8 cellular contexts compared by ENCODE assay signal in the genomic region with DNA sequence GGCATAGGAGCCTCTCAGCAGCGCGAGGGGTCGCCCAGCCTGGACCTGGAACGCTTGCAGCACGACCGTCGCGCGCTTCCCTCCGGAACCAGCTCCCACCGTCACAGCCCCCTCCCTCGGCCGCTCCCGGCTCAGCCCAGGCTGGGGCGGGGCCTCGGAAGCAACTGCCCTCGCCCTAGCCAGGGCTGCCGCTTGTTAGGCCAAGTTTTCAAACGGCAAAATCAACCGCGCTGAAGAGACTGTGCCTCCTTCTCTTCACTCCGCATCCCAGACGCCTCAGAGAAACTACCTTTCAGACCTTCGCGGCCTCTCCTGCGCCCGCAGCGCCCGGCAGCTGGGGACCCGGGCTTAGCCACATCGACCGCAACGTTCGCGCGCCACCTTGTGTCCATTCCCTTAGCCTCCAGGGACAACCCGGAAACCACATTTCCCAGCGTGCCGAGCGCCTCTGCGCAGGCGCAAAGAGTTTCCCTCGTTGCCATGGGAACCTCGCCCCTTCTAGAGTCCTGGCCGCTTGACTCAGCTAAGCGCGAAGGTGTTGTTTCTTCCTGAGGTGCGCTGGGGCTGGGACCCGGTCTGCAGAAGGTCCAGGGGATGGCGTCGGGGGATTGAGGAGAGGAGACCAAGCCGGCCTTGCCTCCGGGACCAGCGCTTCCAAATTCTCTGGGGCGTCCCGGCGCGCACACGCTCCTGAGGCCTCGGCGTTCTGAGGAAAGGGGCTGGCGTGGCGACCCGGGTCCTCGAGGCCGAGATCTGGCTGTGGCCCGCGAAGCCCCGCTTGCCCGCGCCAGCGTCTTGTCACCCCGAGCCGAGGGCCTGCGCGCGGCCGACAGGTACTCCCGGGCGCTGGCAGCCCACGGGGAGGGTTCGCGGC. TPM values are rescaled to one million over a fixed set of nuclear protein-coding genes. Genes with fewer than 3 reads are reported as not detected.
DNase-seq lines count a peak whose midpoint lies in the region; ATAC-seq and TF ChIP-seq lines count a peak whose summit lies in the region.

No MANE protein-coding gene starts in this region.

- H3K4me1 Mint-ChIP-seq in activated CD4-positive, alpha-beta T cell treated with anti-CD3 and anti-CD28 coated beads, Interleukin-2, amount 10 ng/mL, durations not matched to agents 24 days and 14 days = peaks cover 27% of the 10 kb centered on the region

- H3K36me3 Mint-ChIP-seq in activated CD4-positive, alpha-beta T cell treated with anti-CD3 and anti-CD28 coated beads, Interleukin-2, amount 10 ng/mL, durations not matched to agents 24 days and 14 days (ENCODE audit: low read depth) = peaks cover 4% of the 10 kb centered on the region

- H3K4me3 Mint-ChIP-seq in activated CD4-positive, alpha-beta T cell treated with anti-CD3 and anti-CD28 coated beads, Interleukin-2, amount 10 ng/mL, durations not matched to agents 24 days and 14 days = peak overlapping the region; percentile 98

- ATAC-seq in GM19324 (IDR thresholded peaks at IDR 0.05; ENCODE audit: low FRiP score, unreplicated experiment) (peak; percentile 91), HG03460 (IDR thresholded peaks at IDR 0.05; ENCODE audit: unreplicated experiment) (peak; percentile 74), left lobe of liver (peak; percentile 90)

- TF ChIP-seq CTCF in C4-2B (conservative IDR thresholded peaks at IDR 0.05) (peak; percentile 98), coronary artery (IDR thresholded peaks at IDR 0.05) (peak; percentile 86)

- peaks cover 6% of the 10 kb centered on the region for H3K27me3 Mint-ChIP-seq in activated CD4-positive, alpha-beta T cell treated with anti-CD3 and anti-CD28 coated beads, Interleukin-2, amount 10 ng/mL, durations not matched to agents 24 days and 14 days

- H3K27ac ChIP-seq in C4-2B (peak overlapping the region; percentile 91), coronary artery (peak overlapping the region; percentile 86 to 96)

- DNase-seq in NCI-H524 treated with DMSO at 0.1 percent for 48 hours (lab: John Stamatoyannopoulos, UW) (peak; percentile 53), coronary artery (ENCODE audit: low spot score) (peak; percentile 97), left lobe of liver (ENCODE audit: low spot score) (peak; percentile 97)
- DNase-seq in activated CD4-positive, alpha-beta T cell treated with anti-CD3 and anti-CD28 coated beads, Interleukin-2, amount 10 ng/mL, durations not matched to agents 24 days and 14 days = peak; percentile 100
- DNase-seq in stimulated activated CD4-positive, alpha-beta T cell treated with anti-CD3 and anti-CD28 coated beads, Interleukin-2, amount 100 ng/mL, for 24 hours = peak; percentile 99

- no peaks in the 10 kb centered on the region for H3K9me3 Mint-ChIP-seq in activated CD4-positive, alpha-beta T cell treated with anti-CD3 and anti-CD28 coated beads, Interleukin-2, amount 10 ng/mL, durations not matched to agents 24 days and 14 days

- H3K27ac Mint-ChIP-seq in activated CD4-positive, alpha-beta T cell treated with anti-CD3 and anti-CD28 coated beads, Interleukin-2, amount 10 ng/mL, durations not matched to agents 24 days and 14 days = peak overlapping the region; percentile 99

- H3K4me3 ChIP-seq in coronary artery = peak overlapping the region; percentile 85

- intact Hi-C loops in activated CD4-positive, alpha-beta T cell treated with anti-CD3 and anti-CD28 coated beads, Interleukin-2, amount 10 ng/mL, durations not matched to agents 24 days and 14 days (cut with micrococcal nuclease) = loop anchor here (1.0 kb wide), 6 partner anchors 29 to 236 kb away; partner anchors contain the start of gene GRK2

RNA-seq across cellular contexts. Expression of gene SSH3, which starts 14.3 kb away (rescaled TPM):
- total RNA-seq in activated CD4-positive, alpha-beta T cell treated with anti-CD3 and anti-CD28 coated beads, Interleukin-2, amount 10 ng/mL, durations not matched to agents 24 days and 14 days = 7.1 and 8.1 TPM in 2 replicates
- total RNA-seq in left lobe of liver = 18.2 TPM

RNA-seq across cellular contexts. Expression of gene ANKRD13D, which starts 28.5 kb away (rescaled TPM):
- 114 and 124 TPM in 2 replicates for total RNA-seq in activated CD4-positive, alpha-beta T cell treated with anti-CD3 and anti-CD28 coated beads, Interleukin-2, amount 10 ng/mL, durations not matched to agents 24 days and 14 days
- 9.8 TPM for total RNA-seq in left lobe of liver

RNA-seq across cellular contexts. Expression of gene POLD4, which starts 35.7 kb away (rescaled TPM):
- total RNA-seq in activated CD4-positive, alpha-beta T cell treated with anti-CD3 and anti-CD28 coated beads, Interleukin-2, amount 10 ng/mL, durations not matched to agents 24 days and 14 days = 36.0 and 36.4 TPM in 2 replicates
- total RNA-seq in left lobe of liver = 96.6 TPM

RNA-seq across cellular contexts. Expression of gene GRK2, which starts 51.3 kb away (rescaled TPM):
- 244 and 248 TPM in 2 replicates for total RNA-seq in activated CD4-positive, alpha-beta T cell treated with anti-CD3 and anti-CD28 coated beads, Interleukin-2, amount 10 ng/mL, durations not matched to agents 24 days and 14 days
- 29.0 TPM for total RNA-seq in left lobe of liver

RNA-seq across cellular contexts. Expression of gene CLCF1, which starts 55.8 kb away (rescaled TPM):
- 0.63 and 0.66 TPM in 2 replicates for total RNA-seq in activated CD4-positive, alpha-beta T cell treated with anti-CD3 and anti-CD28 coated beads, Interleukin-2, amount 10 ng/mL, durations not matched to agents 24 days and 14 days
- 0.43 TPM for total RNA-seq in left lobe of liver

Comparison
In these comparisons a context has a peak if more than half of its experiments do, and no peak if none do; other contexts are left out.
1. Peak in every context shown above with its lines: DNase-seq, ATAC-seq, H3K4me3 ChIP-seq and H3K27ac ChIP-seq.
2. RNA of gene ANKRD13D, which starts 28.5 kb away (total RNA-seq): 114 to 124 TPM in activated CD4-positive, alpha-beta T cell treated with anti-CD3 and anti-CD28 coated beads, Interleukin-2, amount 10 ng/mL, durations not matched to agents 24 days and 14 days; 9.8 TPM in left lobe of liver (single experiment); every median in the first group is over 10 times any median in the second.